ENCODE assay signal across 19 cellular contexts in genomic region chr2:53630001-53630606, GRCh38.
DNase-seq lines count a peak whose midpoint lies in the region; FAIRE-seq and TF ChIP-seq lines count a peak whose summit lies in the region.
"Had no signal": no experiment of that assay in that cellular context is flagged by ENCODE, and none has a peak within 500 bp of the region (broad histone marks: within the 10 kb centered on the region; RNA-seq: fewer than 3 reads in every experiment).

No MANE protein-coding gene starts in this region.

- H4K8ac ChIP-seq in H1 (ENCODE audit: extremely low read depth, insufficient read depth, low read length): no peak overlapping the region

- TF ChIP-seq CTCF in AG10803 (conservative IDR thresholded peaks at IDR 0.05; ENCODE audit: low read length): no peak
- TF ChIP-seq CTCF in H1 (IDR thresholded peaks at IDR 0.05; ENCODE audit: control extremely low read depth in 1 of 3, insufficient read depth in 1 of 3, low read depth in 1 of 3, low read length in 3 of 3): no peak
- TF ChIP-seq CTCF in neural progenitor cell (IDR thresholded peaks at IDR 0.05): no peak

- H3K4me3 ChIP-seq in AG10803 (ENCODE audit: low read length) (no peak overlapping the region), H1 (ENCODE audit: extremely low read depth in 1 of 4, insufficient read depth in 2 of 4, low read depth in 3 of 4, low read length in 4 of 4) (no peak overlapping the region), neural progenitor cell (no peak overlapping the region)
- H3K4me3 ChIP-seq: GM12878, Peyer's patch, SJSA1 had no signal

- no peak overlapping the region for H3K27ac Mint-ChIP-seq in neural progenitor cell
- H3K27ac Mint-ChIP-seq in activated naive CD8-positive, alpha-beta T cell treated with anti-CD3 and anti-CD28 coated beads for 36 hours: no peak overlapping the region
- H3K27ac Mint-ChIP-seq: CD4-positive, alpha-beta memory T cell; IgD-negative memory B cell had no signal

- H3K9ac ChIP-seq in H1 (replicated peaks in 1 of 4; ENCODE audit: extremely low read depth in 1 of 4, low read depth in 3 of 4, low read length in 3 of 4): no peak overlapping the region
- H3K9ac ChIP-seq in neural progenitor cell: no peak overlapping the region

- H3K27ac ChIP-seq in H1 (ENCODE audit: low read depth, low read length) (no peak overlapping the region), neural progenitor cell (no peak overlapping the region)
- H3K27ac ChIP-seq: Peyer's patch, SJSA1 had no signal

- H3K9me3 Mint-ChIP-seq in neural progenitor cell: no peaks in the 10 kb centered on the region
- H3K9me3 Mint-ChIP-seq in activated naive CD8-positive, alpha-beta T cell treated with anti-CD3 and anti-CD28 coated beads for 36 hours: no peaks in the 10 kb centered on the region
- H3K9me3 Mint-ChIP-seq: CD4-positive, alpha-beta memory T cell; IgD-negative memory B cell had no signal

- H3K18ac ChIP-seq in H1 (ENCODE audit: extremely low read depth, low read length): no peak overlapping the region

- POLR2A ChIA-PET in H1 (lab: Charles Lee; ENCODE audit: partially characterized antibody): interaction anchor here (0.6 kb wide), 1 partner anchor 9 kb away, joined by 3 read pairs; no protein-coding TSS in a partner anchor

- H3K9me3 ChIP-seq in H1 (ENCODE audit: insufficient read depth in 2 of 2, low read depth in 1 of 2, low read length in 1 of 2) (no peaks in the 10 kb centered on the region), neural progenitor cell (ENCODE audit: low read depth) (no peaks in the 10 kb centered on the region)
- H3K9me3 ChIP-seq: Peyer's patch, SJSA1 had no signal

- H2BK12ac ChIP-seq in H1 (ENCODE audit: low read depth, low read length): no peak overlapping the region

- no peak overlapping the region for H3K4ac ChIP-seq in H1 (replicated peaks; ENCODE audit: insufficient read length, low read depth, low read length)

- TF ChIP-seq EP300 in H1 (IDR thresholded peaks at IDR 0.05; ENCODE audit: borderline replicate concordance in 1 of 2, low read depth in 2 of 2, low read length in 2 of 2): no peak

- no peaks in the 10 kb centered on the region for H3K79me1 ChIP-seq in H1 (ENCODE audit: low read depth, low read length)

- CTCF ChIA-PET in H1 (lab: Charles Lee; ENCODE audit: partially characterized antibody): interaction anchor here (0.9 to 2.5 kb wide), 5 partner anchors 13 to 207 kb away, joined by 3 to 10 read pairs (median 4); no protein-coding TSS in a partner anchor

- H3K4me1 Mint-ChIP-seq in neural progenitor cell: peaks cover 14% of the 10 kb centered on the region
- H3K4me1 Mint-ChIP-seq in activated naive CD8-positive, alpha-beta T cell treated with anti-CD3 and anti-CD28 coated beads for 36 hours: peaks cover 9% of the 10 kb centered on the region

- no peak overlapping the region for H2BK15ac ChIP-seq in H1 (ENCODE audit: low read length)

- no peaks in the 10 kb centered on the region for H4K20me1 ChIP-seq in H1 (replicated peaks in 1 of 2; ENCODE audit: control insufficient read depth in 1 of 2, insufficient read depth in 2 of 2, low read length in 2 of 2)
- no peaks in the 10 kb centered on the region for H4K20me1 ChIP-seq in neural progenitor cell (ENCODE audit: low read depth)

- 0 out of 2 replicates have a peak overlapping the region, but pooled peaks have one; percentile 34 for H2AFZ ChIP-seq in H1 (ENCODE audit: low read length)
- peak overlapping the region; percentile 79 for H2AFZ ChIP-seq in neural progenitor cell (replicated peaks)

- H3K27me3 Mint-ChIP-seq in neural progenitor cell (ENCODE audit: insufficient read depth, low read depth): peaks cover 2% of the 10 kb centered on the region
- H3K27me3 Mint-ChIP-seq in activated naive CD8-positive, alpha-beta T cell treated with anti-CD3 and anti-CD28 coated beads for 36 hours: no peaks in the 10 kb centered on the region
- H3K27me3 Mint-ChIP-seq: CD4-positive, alpha-beta memory T cell; IgD-negative memory B cell had no signal

- no peak overlapping the region for H2BK20ac ChIP-seq in H1 (ENCODE audit: low read length)

- H3K23me2 ChIP-seq in H1 (ENCODE audit: low read depth, low read length): no peaks in the 10 kb centered on the region

- no peak overlapping the region for H4K91ac ChIP-seq in H1 (replicated peaks; ENCODE audit: insufficient read length, low read length)

- H3K79me2 ChIP-seq in H1 (ENCODE audit: control insufficient read depth in 1 of 2, insufficient read depth in 2 of 2, low read length in 2 of 2): no peaks in the 10 kb centered on the region
- H3K79me2 ChIP-seq in neural progenitor cell (ENCODE audit: low read depth): no peaks in the 10 kb centered on the region

- H3K4me2 ChIP-seq in H1 (ENCODE audit: insufficient read depth in 1 of 2, low read depth in 2 of 2, low read length in 2 of 2): no peak overlapping the region
- no peak overlapping the region for H3K4me2 ChIP-seq in neural progenitor cell

- no peak overlapping the region for H4K5ac ChIP-seq in H1 (ENCODE audit: insufficient read length, low read depth, low read length)

- WGBS in H1 (ENCODE audit: extremely low coverage in 1 of 2, insufficient coverage in 1 of 2, insufficient read length in 1 of 2, insufficient replicate concordance in 2 of 2, low coverage in 1 of 2, low lambda C conversion rate in 2 of 2, missing lambda C conversion rate in 1 of 2), 2 experiments: 92% methylated on average over 7 of the region's 7 CpGs; no CpG with 5 or more reads in 1 of the 2 experiments

- no peaks in the 10 kb centered on the region for H3F3A ChIP-seq in neural progenitor cell (ENCODE audit: low read depth)

- no peak overlapping the region for H2AK5ac ChIP-seq in H1 (ENCODE audit: low read depth, low read length)

- H2BK5ac ChIP-seq in H1 (ENCODE audit: low read depth, low read length): no peak overlapping the region

- TF ChIP-seq POLR2A in H1 (IDR thresholded peaks at IDR 0.05; ENCODE audit: control extremely low read depth in 1 of 2, low read depth in 2 of 2, low read length in 2 of 2): no peak

- TF ChIP-seq RAD21 in H1 (IDR thresholded peaks at IDR 0.05 in 1 of 2, conservative IDR thresholded peaks at IDR 0.05 in 1 of 2; ENCODE audit: low read depth in 2 of 2, low read length in 2 of 2): no peak

- peak; percentile 4 for DNase-seq in AG10803 (ENCODE audit: low read depth)
- peak; percentile 2 for DNase-seq in M059J (ENCODE audit: low read depth)
- no peak for DNase-seq in H1 (ENCODE audit: low read depth in 1 of 2, low spot score in 2 of 2)
- DNase-seq in neural progenitor cell (ENCODE audit: low spot score): no peak
- no peak for DNase-seq in islet precursor cell
- DNase-seq in stimulated activated CD4-positive, alpha-beta T cell treated with anti-CD3 and anti-CD28 coated beads, Interleukin-2, amount 100 ng/mL, for 24 hours: no peak
- DNase-seq in activated naive CD8-positive, alpha-beta T cell treated with anti-CD3 and anti-CD28 coated beads for 36 hours: no peak
- DNase-seq: CD4-positive, alpha-beta memory T cell; DMS153; GOT3; NCI-H1092 treated with DMSO at 0.1 percent for 48 hours; NCI-H146; NCI-H2029 treated with DMSO at 0.1 percent for 48 hours; NCI-H2171 treated with DMSO at 0.1 percent for 48 hours; NCI-H446; Peyer's patch had no signal

- H3K27me3 ChIP-seq in H1 (replicated peaks in 1 of 4; ENCODE audit: control insufficient read depth in 3 of 4, extremely low read depth in 1 of 4, insufficient read depth in 3 of 4, low read length in 3 of 4) (no peaks in the 10 kb centered on the region), neural progenitor cell (no peaks in the 10 kb centered on the region)
- H3K27me3 ChIP-seq: Peyer's patch, SJSA1 had no signal

- FAIRE-seq in H1 (lab: Jason Lieb, UNC): no peak
- FAIRE-seq: GM12878 had no signal

- H3K4me3 Mint-ChIP-seq in neural progenitor cell: no peak overlapping the region
- H3K4me3 Mint-ChIP-seq in activated naive CD8-positive, alpha-beta T cell treated with anti-CD3 and anti-CD28 coated beads for 36 hours: no peak overlapping the region
- H3K4me3 Mint-ChIP-seq: CD4-positive, alpha-beta memory T cell; IgD-negative memory B cell had no signal

- peaks cover 0 to 2% (median 0%) of the 10 kb centered on the region in 4 experiments; a peak in 1 of 7 replicates for H3K4me1 ChIP-seq in H1 (replicated peaks in 1 of 4; ENCODE audit: control insufficient read depth in 3 of 4, insufficient read depth in 4 of 4, low read length in 3 of 4)
- H3K4me1 ChIP-seq in neural progenitor cell: peaks cover 12% of the 10 kb centered on the region
- H3K4me1 ChIP-seq: Peyer's patch had no signal

- no peaks in the 10 kb centered on the region for H3K36me3 Mint-ChIP-seq in neural progenitor cell
- H3K36me3 Mint-ChIP-seq in activated naive CD8-positive, alpha-beta T cell treated with anti-CD3 and anti-CD28 coated beads for 36 hours: no peaks in the 10 kb centered on the region
- H3K36me3 Mint-ChIP-seq: CD4-positive, alpha-beta memory T cell; IgD-negative memory B cell had no signal

- H3K36me3 ChIP-seq in H1 (ENCODE audit: control insufficient read depth in 2 of 4, insufficient read depth in 4 of 4, low read length in 3 of 4): no peaks in the 10 kb centered on the region
- H3K36me3 ChIP-seq in neural progenitor cell: no peaks in the 10 kb centered on the region
- H3K36me3 ChIP-seq: Peyer's patch, SJSA1 had no signal

- H2BK120ac ChIP-seq in H1 (replicated peaks; ENCODE audit: low read depth, low read length): no peak overlapping the region

- H3K14ac ChIP-seq in H1 (ENCODE audit: insufficient read length): no peak overlapping the region

- H3K56ac ChIP-seq in H1 (replicated peaks; ENCODE audit: insufficient read length, low read depth, low read length): no peak overlapping the region

- H3K23ac ChIP-seq in H1 (ENCODE audit: insufficient read length): no peak overlapping the region

TF ChIP-seq in H1, 55 proteins besides CTCF, POLR2A, EP300 and RAD21 (continues in another document):
- no peak for TF ChIP-seq POLR2AphosphoS5 (IDR thresholded peaks at IDR 0.05; ENCODE audit: low read depth, low read length)
- TF ChIP-seq KDM5A (IDR thresholded peaks at IDR 0.05; ENCODE audit: low read length): no peak
- TF ChIP-seq RXRA (IDR thresholded peaks at IDR 0.05; ENCODE audit: insufficient read depth, low read depth, low read length): no peak
- TF ChIP-seq MAFK (IDR thresholded peaks at IDR 0.05; ENCODE audit: low read depth, low read length): no peak
- no peak for TF ChIP-seq YY1 (IDR thresholded peaks at IDR 0.05; ENCODE audit: low read depth, low read length)
- TF ChIP-seq CREB1 (IDR thresholded peaks at IDR 0.05): no peak
- TF ChIP-seq PHF8 (conservative IDR thresholded peaks at IDR 0.05; ENCODE audit: low read depth, low read length): no peak
- TF ChIP-seq TAF1 (IDR thresholded peaks at IDR 0.05; ENCODE audit: low read depth, low read length): no peak
- no peak for TF ChIP-seq POU5F1 (IDR thresholded peaks at IDR 0.05; ENCODE audit: low read depth, low read length)

Comparison
In these comparisons a context has a peak if more than half of its experiments do, and no peak if none do; other contexts are left out.
1. DNase-seq: peak in AG10803 (single experiment) and M059J (single experiment); none in H1 (0 of 2), neural progenitor cell (single experiment), islet precursor cell (single experiment), stimulated activated CD4-positive, alpha-beta T cell treated with anti-CD3 and anti-CD28 coated beads, Interleukin-2, amount 100 ng/mL, for 24 hours (0 of 2) and activated naive CD8-positive, alpha-beta T cell treated with anti-CD3 and anti-CD28 coated beads for 36 hours (single experiment).